In genomic region chr19:40718774-40719391, GRCh38 we compare ENCODE assay signal across 8 cellular contexts. TPM values are rescaled to one million over a fixed set of nuclear protein-coding genes. Genes with fewer than 3 reads are reported as not detected.
DNase-seq lines count a peak whose midpoint lies in the region; TF ChIP-seq lines count a peak whose summit lies in the region.

No MANE protein-coding gene starts in this region.

- peak overlapping the region; percentile 97 for H3K4me3 Mint-ChIP-seq in activated T-helper 1 cell treated with anti-CD3 and anti-CD28 coated beads, Interleukin-12 subunit alpha, Interleukin-12 subunit beta, Interleukin-2, Interleukin-4 antibody, amounts not matched to agents 30 ng/mL and 10 ng/mL and 1 ng/mL, durations not matched to agents 14 hours and 24 hours and 36 hours
- H3K4me3 Mint-ChIP-seq in glutamatergic neuron (ENCODE audit: unreplicated experiment), result peak overlapping the region; percentile 91

- peak; percentile 35 for DNase-seq in DMS79 treated with DMSO at 0.1 percent for 48 hours (lab: John Stamatoyannopoulos, UW)
- peak; percentile 88 for DNase-seq in HuH-7 (ENCODE audit: low spot score)
- DNase-seq in activated T-helper 1 cell treated with anti-CD3 and anti-CD28 coated beads, Interleukin-12 subunit alpha, Interleukin-12 subunit beta, Interleukin-2, Interleukin-4 antibody, amounts not matched to agents 30 ng/mL and 10 ng/mL and 1 ng/mL, durations not matched to agents 14 hours and 24 hours and 36 hours (ENCODE audit: low spot score), result no peak
- DNase-seq in glutamatergic neuron, result peak; percentile 54
- DNase-seq in ovary, result peak; percentile 57 to 76 (median 71)
- no peak for DNase-seq in SK-N-DZ (ENCODE audit: low spot score)
- DNase-seq in middle frontal gyrus (ENCODE audit: extremely low spot score, low spot score), result no peak
- DNase-seq in occipital lobe (lab: John Stamatoyannopoulos, UW), result no peak

- no peak for TF ChIP-seq CTCF in glutamatergic neuron (IDR thresholded peaks at IDR 0.05; ENCODE audit: partially characterized antibody, unreplicated experiment)
- no peak for TF ChIP-seq CTCF in ovary (IDR thresholded peaks at IDR 0.05)

- no peak overlapping the region for H3K27ac Mint-ChIP-seq in activated T-helper 1 cell treated with anti-CD3 and anti-CD28 coated beads, Interleukin-12 subunit alpha, Interleukin-12 subunit beta, Interleukin-2, Interleukin-4 antibody, amounts not matched to agents 30 ng/mL and 10 ng/mL and 1 ng/mL, durations not matched to agents 14 hours and 24 hours and 36 hours
- H3K27ac Mint-ChIP-seq in glutamatergic neuron (ENCODE audit: unreplicated experiment), result peak overlapping the region; percentile 90

- peak overlapping the region; percentile 86 for H3K4me3 ChIP-seq in ovary

- peak; percentile 9 for TF ChIP-seq POLR2A in ovary (IDR thresholded peaks at IDR 0.05)

- WGBS in ovary, 3 donors, result 2 to 4% (median 3%) methylated on average over 15 to 16 of the region's 16 CpGs

- H3K27ac ChIP-seq in ovary, result peak overlapping the region; percentile 35 to 95

- H3K9me3 ChIP-seq in ovary, result no peaks in the 10 kb centered on the region

- no peaks in the 10 kb centered on the region for H3K27me3 ChIP-seq in ovary

- H3K27me3 Mint-ChIP-seq in activated T-helper 1 cell treated with anti-CD3 and anti-CD28 coated beads, Interleukin-12 subunit alpha, Interleukin-12 subunit beta, Interleukin-2, Interleukin-4 antibody, amounts not matched to agents 30 ng/mL and 10 ng/mL and 1 ng/mL, durations not matched to agents 14 hours and 24 hours and 36 hours (ENCODE audit: insufficient read depth), result no peaks in the 10 kb centered on the region
- H3K27me3 Mint-ChIP-seq in glutamatergic neuron (ENCODE audit: unreplicated experiment), result peaks cover 7% of the 10 kb centered on the region

- H3K4me1 Mint-ChIP-seq in activated T-helper 1 cell treated with anti-CD3 and anti-CD28 coated beads, Interleukin-12 subunit alpha, Interleukin-12 subunit beta, Interleukin-2, Interleukin-4 antibody, amounts not matched to agents 30 ng/mL and 10 ng/mL and 1 ng/mL, durations not matched to agents 14 hours and 24 hours and 36 hours (ENCODE audit: low read depth), result peaks cover 49% of the 10 kb centered on the region
- peaks cover 22% of the 10 kb centered on the region for H3K4me1 Mint-ChIP-seq in glutamatergic neuron (ENCODE audit: low read depth, unreplicated experiment)

- intact Hi-C loops in activated T-helper 1 cell treated with anti-CD3 and anti-CD28 coated beads, Interleukin-12 subunit alpha, Interleukin-12 subunit beta, Interleukin-2, Interleukin-4 antibody, amounts not matched to agents 30 ng/mL and 10 ng/mL and 1 ng/mL, durations not matched to agents 14 hours and 24 hours and 36 hours (cut with micrococcal nuclease), result loop anchor here (5.0 to 10.0 kb wide), 4 partner anchors 254 to 1168 kb away; partner anchors contain the start of genes AKT2, BLVRB, C19orf47 and PLD3
- intact Hi-C loops in ovary (cut with DNase I), result loop anchor here in 2 of 4 donors (5.0 to 10.0 kb wide), 2 partner anchors 57 to 86 kb away; no protein-coding TSS in a partner anchor

- H3K36me3 Mint-ChIP-seq in activated T-helper 1 cell treated with anti-CD3 and anti-CD28 coated beads, Interleukin-12 subunit alpha, Interleukin-12 subunit beta, Interleukin-2, Interleukin-4 antibody, amounts not matched to agents 30 ng/mL and 10 ng/mL and 1 ng/mL, durations not matched to agents 14 hours and 24 hours and 36 hours (ENCODE audit: low read depth), result peaks cover 25% of the 10 kb centered on the region
- H3K36me3 Mint-ChIP-seq in glutamatergic neuron (ENCODE audit: unreplicated experiment), result no peaks in the 10 kb centered on the region

- no peak for TF ChIP-seq EP300 in ovary (IDR thresholded peaks at IDR 0.05)

- peaks cover 12% of the 10 kb centered on the region for H3K4me1 ChIP-seq in ovary (ENCODE audit: insufficient read depth)

- H3K9me3 Mint-ChIP-seq in activated T-helper 1 cell treated with anti-CD3 and anti-CD28 coated beads, Interleukin-12 subunit alpha, Interleukin-12 subunit beta, Interleukin-2, Interleukin-4 antibody, amounts not matched to agents 30 ng/mL and 10 ng/mL and 1 ng/mL, durations not matched to agents 14 hours and 24 hours and 36 hours, result peaks cover 4% of the 10 kb centered on the region
- peaks cover 18% of the 10 kb centered on the region for H3K9me3 Mint-ChIP-seq in glutamatergic neuron (ENCODE audit: unreplicated experiment)

- no peaks in the 10 kb centered on the region for H3K36me3 ChIP-seq in ovary

RNA-seq across cellular contexts. Expression of gene ITPKC, which starts 2.0 kb away (rescaled TPM):
- total RNA-seq in activated T-helper 1 cell treated with anti-CD3 and anti-CD28 coated beads, Interleukin-12 subunit alpha, Interleukin-12 subunit beta, Interleukin-2, Interleukin-4 antibody, amounts not matched to agents 30 ng/mL and 10 ng/mL and 1 ng/mL, durations not matched to agents 14 hours and 24 hours and 36 hours, result 8.7 and 9.9 TPM in 2 replicates
- total RNA-seq in glutamatergic neuron (ENCODE audit: unreplicated experiment), result 13.8 TPM
- total RNA-seq in ovary, result 100 to 1,000 TPM in 1 of 7 donors, 10 to 100 TPM in 6; 14.2 to 117 (median 22.4) TPM
- polyA plus RNA-seq in ovary, result 10 to 100 TPM in 1 of 2 donors, 1 to 10 TPM in 1; 6.5 to 14.3 TPM
- 5.7 and 5.9 TPM in 2 replicates for polyA plus RNA-seq in SK-N-DZ (2014; cell fraction: cytosol; rRNA removed)
- polyA plus RNA-seq in SK-N-DZ (2014; cell fraction: nucleus; rRNA removed), result 5.1 and 5.7 TPM in 2 replicates
- 10.0 TPM for total RNA-seq in occipital lobe

RNA-seq across cellular contexts. Expression of gene COQ8B, which starts 2.2 kb away (rescaled TPM):
- total RNA-seq in activated T-helper 1 cell treated with anti-CD3 and anti-CD28 coated beads, Interleukin-12 subunit alpha, Interleukin-12 subunit beta, Interleukin-2, Interleukin-4 antibody, amounts not matched to agents 30 ng/mL and 10 ng/mL and 1 ng/mL, durations not matched to agents 14 hours and 24 hours and 36 hours, result 38.4 and 41.6 TPM in 2 replicates
- total RNA-seq in glutamatergic neuron (ENCODE audit: unreplicated experiment) (49.9 TPM), ovary (10 to 100 TPM; 24.0 to 51.2 (median 42.5) TPM), occipital lobe (28.2 TPM)
- 10 to 100 TPM in 1 of 2 donors, 1 to 10 TPM in 1; 8.3 to 41.5 TPM for polyA plus RNA-seq in ovary
- 44.2 and 50.1 TPM in 2 replicates for polyA plus RNA-seq in SK-N-DZ (2014; cell fraction: cytosol; rRNA removed)
- polyA plus RNA-seq in SK-N-DZ (2014; cell fraction: nucleus; rRNA removed), result 60.6 and 62.4 TPM in 2 replicates

RNA-seq across cellular contexts. Expression of gene NUMBL, which starts 28.4 kb away (rescaled TPM):
- total RNA-seq in activated T-helper 1 cell treated with anti-CD3 and anti-CD28 coated beads, Interleukin-12 subunit alpha, Interleukin-12 subunit beta, Interleukin-2, Interleukin-4 antibody, amounts not matched to agents 30 ng/mL and 10 ng/mL and 1 ng/mL, durations not matched to agents 14 hours and 24 hours and 36 hours, result 18.1 and 20.6 TPM in 2 replicates
- 250 TPM for total RNA-seq in glutamatergic neuron (ENCODE audit: unreplicated experiment)
- 10 to 100 TPM; 38.7 to 88.9 (median 69.3) TPM for total RNA-seq in ovary
- 10 to 100 TPM in 1 of 2 donors, 1 to 10 TPM in 1; 6.7 to 32.9 TPM for polyA plus RNA-seq in ovary
- polyA plus RNA-seq in SK-N-DZ (2014; cell fraction: cytosol; rRNA removed), result 13.1 and 34.2 TPM in 2 replicates
- polyA plus RNA-seq in SK-N-DZ (2014; cell fraction: nucleus; rRNA removed), result 12.6 and 32.3 TPM in 2 replicates
- total RNA-seq in occipital lobe, result 18.2 TPM

RNA-seq across cellular contexts. Expression of gene ACTMAP, which starts 31.4 kb away (rescaled TPM):
- 9.5 and 10.0 TPM in 2 replicates for total RNA-seq in activated T-helper 1 cell treated with anti-CD3 and anti-CD28 coated beads, Interleukin-12 subunit alpha, Interleukin-12 subunit beta, Interleukin-2, Interleukin-4 antibody, amounts not matched to agents 30 ng/mL and 10 ng/mL and 1 ng/mL, durations not matched to agents 14 hours and 24 hours and 36 hours
- total RNA-seq in glutamatergic neuron (ENCODE audit: unreplicated experiment), result 20.7 TPM
- total RNA-seq in ovary, result 1 to 10 TPM; 2.1 to 6.5 (median 3.7) TPM
- polyA plus RNA-seq in ovary, result 1 to 10 TPM; 3.0 to 6.4 TPM
- 1.7 and 1.8 TPM in 2 replicates for polyA plus RNA-seq in SK-N-DZ (2014; cell fraction: cytosol; rRNA removed)
- 2.6 and 9.5 TPM in 2 replicates for polyA plus RNA-seq in SK-N-DZ (2014; cell fraction: nucleus; rRNA removed)
- total RNA-seq in occipital lobe, result 0.31 TPM

RNA-seq across cellular contexts. Expression of gene SNRPA, which starts 32.1 kb away (rescaled TPM):
- total RNA-seq in activated T-helper 1 cell treated with anti-CD3 and anti-CD28 coated beads, Interleukin-12 subunit alpha, Interleukin-12 subunit beta, Interleukin-2, Interleukin-4 antibody, amounts not matched to agents 30 ng/mL and 10 ng/mL and 1 ng/mL, durations not matched to agents 14 hours and 24 hours and 36 hours, result 243 and 245 TPM in 2 replicates
- 70.3 TPM for total RNA-seq in glutamatergic neuron (ENCODE audit: unreplicated experiment)
- 10 to 100 TPM; 48.9 to 80.7 (median 72.4) TPM for total RNA-seq in ovary
- 10 to 100 TPM; 56.4 to 83.9 TPM for polyA plus RNA-seq in ovary
- 163 TPM in 2 replicates for polyA plus RNA-seq in SK-N-DZ (2014; cell fraction: cytosol; rRNA removed)
- 165 and 289 TPM in 2 replicates for polyA plus RNA-seq in SK-N-DZ (2014; cell fraction: nucleus; rRNA removed)
- total RNA-seq in occipital lobe, result 17.0 TPM

Comparison
In these comparisons a context has a peak if more than half of its experiments do, and no peak if none do; other contexts are left out.
1. DNase-seq: peak in DMS79 treated with DMSO at 0.1 percent for 48 hours (single experiment), HuH-7 (single experiment), glutamatergic neuron (single experiment) and ovary (5 of 5); none in activated T-helper 1 cell treated with anti-CD3 and anti-CD28 coated beads, Interleukin-12 subunit alpha, Interleukin-12 subunit beta, Interleukin-2, Interleukin-4 antibody, amounts not matched to agents 30 ng/mL and 10 ng/mL and 1 ng/mL, durations not matched to agents 14 hours and 24 hours and 36 hours (single experiment), SK-N-DZ (single experiment), middle frontal gyrus (single experiment) and occipital lobe (single experiment).